7 cellular contexts compared by ENCODE assay signal in genomic region chr20:20051767-20052073, GRCh38. TPM values are rescaled to one million over a fixed set of nuclear protein-coding genes. Genes with fewer than 3 reads are reported as not detected.
DNase-seq lines count a peak whose midpoint lies in the region; ATAC-seq and TF ChIP-seq lines count a peak whose summit lies in the region.

No MANE protein-coding gene starts in this region.

- peak overlapping the region; percentile 79 for H3K9ac ChIP-seq in fibroblast of lung (ENCODE audit: insufficient read depth, low read length)

- no peaks in the 10 kb centered on the region for H4K20me1 ChIP-seq in fibroblast of lung (ENCODE audit: control insufficient read depth, extremely low read depth, insufficient read depth, low read length)

- DNase-seq in RWPE1 (ENCODE audit: low spot score), result peak; percentile 3
- no peak for DNase-seq in fibroblast of lung (ENCODE audit: low read depth in 2 of 2)
- no peak for DNase-seq in retinal pigment epithelial cell (ENCODE audit: low read depth)
- DNase-seq in SKM-1 treated with dmso at 0.1 percent for 144 hours (lab: John Stamatoyannopoulos, UW; ENCODE audit: unreplicated experiment), result no peak
- no peak for DNase-seq in sciatic nerve (ENCODE audit: low spot score)

- peak; percentile 25 for ATAC-seq in GM21723 (IDR thresholded peaks at IDR 0.05; ENCODE audit: unreplicated experiment)
- ATAC-seq in GM21381 (IDR thresholded peaks at IDR 0.05; ENCODE audit: unreplicated experiment), result no peak
- no peak for ATAC-seq in sciatic nerve

- intact Hi-C loops in sciatic nerve (cut with DNase I), result no loop called here

- H3K4me3 ChIP-seq in fibroblast of lung (replicated peaks in 1 of 4; ENCODE audit: control extremely low read depth in 1 of 4, insufficient read depth in 1 of 4, low read depth in 3 of 4, low read length in 4 of 4) (peak overlapping the region; percentile 65 to 97 (median 92)), retinal pigment epithelial cell (ENCODE audit: low read length) (peak overlapping the region; percentile 98)

- TF ChIP-seq CTCF in RWPE1 (conservative IDR thresholded peaks at IDR 0.05; ENCODE audit: low read depth) (no peak), fibroblast of lung (conservative IDR thresholded peaks at IDR 0.05 in 1 of 2, IDR thresholded peaks at IDR 0.05 in 1 of 2; ENCODE audit: low read depth in 1 of 2, low read length in 2 of 2) (no peak), retinal pigment epithelial cell (conservative IDR thresholded peaks at IDR 0.05; ENCODE audit: low read depth, low read length) (no peak)

- peaks cover 7% of the 10 kb centered on the region for H3K36me3 ChIP-seq in fibroblast of lung (ENCODE audit: control insufficient read depth, insufficient read depth, low read length)

- H3K9me3 ChIP-seq in fibroblast of lung (ENCODE audit: control insufficient read depth, insufficient read depth, low read depth, low read length), result no peaks in the 10 kb centered on the region

- peak overlapping the region; percentile 93 for H3K4me2 ChIP-seq in fibroblast of lung (ENCODE audit: extremely low read depth, insufficient read depth, low read length)

- CTCF ChIA-PET in RWPE1 (lab: Yijun Ruan, JAX), result interaction anchor here (0.6 kb wide), 1 partner anchor 53 kb away, joined by 7 read pairs; no protein-coding TSS in a partner anchor

- H3K27ac ChIP-seq in RWPE1 (peak overlapping the region; percentile 83), fibroblast of lung (ENCODE audit: insufficient read depth, low read length) (peak overlapping the region; percentile 78)

- H3K4me1 ChIP-seq in fibroblast of lung (ENCODE audit: control insufficient read depth, extremely low read depth, insufficient read depth, low read length), result no peaks in the 10 kb centered on the region

- peak overlapping the region; percentile 74 for H2AFZ ChIP-seq in fibroblast of lung (ENCODE audit: low read length)

- no peaks in the 10 kb centered on the region for H3K27me3 ChIP-seq in fibroblast of lung (ENCODE audit: control insufficient read depth, insufficient read depth, low read length)

- POLR2A ChIA-PET in RWPE1 (lab: Yijun Ruan, JAX; ENCODE audit: low non-redundant PET), result no interaction called here

- H3K79me2 ChIP-seq in fibroblast of lung (ENCODE audit: control insufficient read depth, insufficient read depth, low read length), result peaks cover 15% of the 10 kb centered on the region

RNA-seq across cellular contexts. Expression of gene CRNKL1, which starts 0.5 kb away (rescaled TPM):
- total RNA-seq in fibroblast of lung (32.7 and 37.8 TPM in 2 replicates), sciatic nerve (24.9 TPM)
- polyA plus RNA-seq in fibroblast of lung, result 16.5 and 19.2 TPM in 2 replicates
- 18.1 and 18.7 TPM in 2 replicates for polyA plus RNA-seq in fibroblast of lung (2012)
- 3.5 and 4.0 TPM in 2 replicates for polyA minus RNA-seq in fibroblast of lung (ENCODE audit: low replicate concordance)

RNA-seq across cellular contexts. Expression of gene CFAP61, which starts 0.6 kb away (rescaled TPM):
- total RNA-seq in fibroblast of lung, result 0.26 TPM in 1 of 2 replicates, not detected in the other
- 0.11 TPM in 1 of 2 replicates, not detected in the other for polyA plus RNA-seq in fibroblast of lung
- not detected in 2 replicates for polyA plus RNA-seq in fibroblast of lung (2012)
- not detected in 2 replicates for polyA minus RNA-seq in fibroblast of lung (ENCODE audit: low replicate concordance)
- total RNA-seq in sciatic nerve, result 0.40 TPM

RNA-seq across cellular contexts. Expression of gene NAA20, which starts 34.6 kb away (rescaled TPM):
- 37.8 and 42.4 TPM in 2 replicates for total RNA-seq in fibroblast of lung
- 82.6 and 83.2 TPM in 2 replicates for polyA plus RNA-seq in fibroblast of lung
- polyA plus RNA-seq in fibroblast of lung (2012), result 63.0 and 72.7 TPM in 2 replicates
- 3.9 and 8.1 TPM in 2 replicates for polyA minus RNA-seq in fibroblast of lung (ENCODE audit: low replicate concordance)
- total RNA-seq in sciatic nerve, result 38.1 TPM
